Comparison of ENCODE assay signal across 8 cellular contexts in the genomic region with DNA sequence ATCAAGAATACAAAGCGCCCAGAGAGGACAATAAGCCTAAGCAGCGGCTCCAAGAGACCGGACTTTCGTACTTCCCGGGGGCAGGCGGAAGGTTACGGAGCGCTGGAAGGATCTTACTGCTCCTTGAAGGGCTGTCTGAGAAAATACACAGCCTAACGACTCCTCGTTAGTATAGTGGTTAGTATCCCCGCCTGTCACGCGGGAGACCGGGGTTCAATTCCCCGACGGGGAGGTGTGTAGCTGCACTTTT. TPM values are rescaled to one million over a fixed set of nuclear protein-coding genes. Genes with fewer than 3 reads are reported as not detected.
A peak's percentile ranks its signal among the peaks of the same experiment; 100 is the strongest.
DNase-seq lines count a peak whose midpoint lies in the region; ATAC-seq and TF ChIP-seq lines count a peak whose summit lies in the region.

No MANE protein-coding gene starts in this region.

- POLR2A ChIA-PET in activated B cell treated with CpG ODN at 0.5 μM for 24 hours (lab: Charles Lee) = interaction anchor here (0.6 to 3.0 kb wide), 7 partner anchors 11 to 141 kb away, joined by 3 to 71 read pairs (median 5); partner anchors contain the start of genes APAF1, IKBIP, SLC25A3 and TMPO

- H3K4me1 Mint-ChIP-seq in activated B cell treated with CpG ODN at 0.5 μM for 24 hours = peaks cover 24% of the 10 kb centered on the region

- peak overlapping the region; percentile 99 for H3K4me3 Mint-ChIP-seq in activated B cell treated with CpG ODN at 0.5 μM for 24 hours

- intact Hi-C loops in activated B cell treated with CpG ODN at 0.5 μM for 24 hours (cut with micrococcal nuclease) = loop anchor here (1.0 to 10.0 kb wide), 8 partner anchors 12 to 1764 kb away; partner anchors contain the start of genes APAF1, BLTP3B, DEPDC4 and NEDD1

- peak; percentile 54 for ATAC-seq in HG02973 (IDR thresholded peaks at IDR 0.05; ENCODE audit: unreplicated experiment)
- ATAC-seq in activated B cell treated with CpG ODN at 0.5 μM for 24 hours (ENCODE audit: low read depth) = peak; percentile 56

- DNase-seq in SIG-M5 treated with dmso at 0.1 percent for 504 hours (lab: John Stamatoyannopoulos, UW; ENCODE audit: unreplicated experiment) (peak; percentile 87), SIG-M5 (lab: John Stamatoyannopoulos, UW) (no peak), NCI-H2107 (lab: John Stamatoyannopoulos, UW) (peak; percentile 86), activated B cell treated with CpG ODN at 0.5 μM for 24 hours (peak; percentile 67), caudate nucleus (lab: John Stamatoyannopoulos, UW) (peak; percentile 39 to 96 (median 84)), iris pigment epithelial cell (ENCODE audit: low read depth) (peak; percentile 90)
- DNase-seq in stimulated activated CD4-positive, alpha-beta T cell treated with anti-CD3 and anti-CD28 coated beads, Interleukin-12 subunit alpha, Interleukin-12 subunit beta, amount 100 ng/mL, for 24 hours (ENCODE audit: low read depth in 2 of 2) = peak; percentile 89 to 90

- peaks cover 15% of the 10 kb centered on the region for H3K36me3 Mint-ChIP-seq in activated B cell treated with CpG ODN at 0.5 μM for 24 hours (ENCODE audit: low read depth)

- H3K27ac ChIP-seq in caudate nucleus (ENCODE audit: low read depth, low read length) = peak overlapping the region; percentile 99

- peaks cover 5% of the 10 kb centered on the region for H3K27me3 Mint-ChIP-seq in activated B cell treated with CpG ODN at 0.5 μM for 24 hours

- CTCF ChIA-PET in activated B cell treated with CpG ODN at 0.5 μM for 24 hours (lab: Charles Lee) = interaction anchor here (0.9 to 1.1 kb wide), 2 partner anchors 12 kb away, joined by 3 to 5 read pairs; partner anchors contain the start of gene TMPO

- peak overlapping the region; percentile 99 for H3K27ac Mint-ChIP-seq in activated B cell treated with CpG ODN at 0.5 μM for 24 hours

- H3K9me3 Mint-ChIP-seq in activated B cell treated with CpG ODN at 0.5 μM for 24 hours = no peaks in the 10 kb centered on the region

- TF ChIP-seq CTCF in activated B cell treated with CpG ODN at 0.5 μM for 24 hours (IDR thresholded peaks at IDR 0.05) = no peak

RNA-seq across cellular contexts. Expression of gene TMPO, which starts 12.1 kb away (rescaled TPM):
- total RNA-seq in activated B cell treated with CpG ODN at 0.5 μM for 24 hours = 115 and 116 TPM in 2 replicates
